In genomic region chr2:63700276-63700675, GRCh38 we compare ENCODE assay signal across 24 cellular contexts.
"Had no signal": no experiment of that assay in that cellular context is flagged by ENCODE, and none has a peak within 500 bp of the region (broad histone marks: within the 10 kb centered on the region; RNA-seq: fewer than 3 reads in every experiment).

No MANE protein-coding gene starts in this region.

- H3K4me3 ChIP-seq: left ventricle myocardium inferior, lung, neural progenitor cell, psoas muscle, right lobe of liver, smooth muscle cell, tibial nerve, uterus had no signal

- H2AFZ ChIP-seq: neural progenitor cell, parathyroid adenoma had no signal

- H3K27ac ChIP-seq: neural progenitor cell, neutrophil, parathyroid adenoma had no signal

- H3K36me3 ChIP-seq: left ventricle myocardium inferior, neural progenitor cell, neutrophil, right lobe of liver, tibial nerve, uterus had no signal

- H3K9ac ChIP-seq: neural progenitor cell, parathyroid adenoma had no signal

- H3K4me2 ChIP-seq: neural progenitor cell had no signal

- DNase-seq: islet precursor cell; left ventricle myocardium inferior; mesendoderm; naive B cell; natural killer cell; nephron progenitor cell; occipital lobe; psoas muscle; right lobe of liver; stimulated activated CD4-positive, alpha-beta T cell treated with anti-CD3 and anti-CD28 coated beads, Interleukin-1b, Interleukin-23, amount 100 ng/mL, for 48 hours; stimulated activated CD4-positive, alpha-beta T cell treated with anti-CD3 and anti-CD28 coated beads, Interleukin-2, amount 100 ng/mL, for 48 hours; stimulated activated CD4-positive, alpha-beta T cell treated with anti-CD3 and anti-CD28 coated beads, Interleukin-4, amount 100 ng/mL, for 4 hours; stimulated activated CD8-positive, alpha-beta memory T cell treated with anti-CD3 and anti-CD28 coated beads, Interleukin-4, amount 100 ng/mL, for 48 hours; stimulated activated naive CD4-positive, alpha-beta T cell treated with Interleukin-2 at 50 U/mL for 16 hours; stimulated activated naive CD8-positive, alpha-beta T cell treated with anti-CD3 and anti-CD28 coated beads, Interleukin-15, amount 100 ng/mL, for 72 hours; substantia nigra; uterus had no signal

- H3K4me1 ChIP-seq: neural progenitor cell, parathyroid adenoma, psoas muscle, tibial nerve had no signal

- H3K27me3 ChIP-seq: neural progenitor cell, neutrophil, right lobe of liver, tibial nerve, uterus had no signal

- H3K79me2 ChIP-seq: parathyroid adenoma had no signal

- ATAC-seq: natural killer cell; right lobe of liver; stimulated activated memory B cell treated with anti-CD40 and anti-IgM and Interleukin-4, amounts not matched to agents 10 μg/mL and 1 μg/mL and 100 μg/mL, for 72 hours; stimulated activated naive CD8-positive, alpha-beta T cell treated with anti-CD3 and anti-CD28 coated beads, Interleukin-15, amount 100 ng/mL, for 72 hours had no signal

- H3K9me3 ChIP-seq: left ventricle myocardium inferior, neutrophil, psoas muscle, right lobe of liver, tibial nerve, uterus had no signal
